8 cellular contexts compared by ENCODE assay signal in genomic region chr22:30325724-30326703, GRCh38. TPM values are rescaled to one million over a fixed set of nuclear protein-coding genes. Genes with fewer than 3 reads are reported as not detected.
DNase-seq lines count a peak whose midpoint lies in the region; ATAC-seq lines count a peak whose summit lies in the region.

No MANE protein-coding gene starts in this region.

- H3K27me3 Mint-ChIP-seq in effector memory CD8-positive, alpha-beta T cell = no peaks in the 10 kb centered on the region

- H3K27me3 ChIP-seq in SJCRH30 (no peaks in the 10 kb centered on the region), muscle layer of duodenum (ENCODE audit: low read depth, low read length) (no peaks in the 10 kb centered on the region)

- peaks cover 22% of the 10 kb centered on the region for H3K36me3 Mint-ChIP-seq in effector memory CD8-positive, alpha-beta T cell (ENCODE audit: insufficient read depth)

- peak overlapping the region; percentile 100 for H3K4me3 ChIP-seq in SJCRH30
- peak overlapping the region; percentile 71 to 74 for H3K4me3 ChIP-seq in muscle layer of duodenum (ENCODE audit: low read depth in 1 of 2, low read length in 2 of 2)

- peak overlapping the region; percentile 91 to 97 for H3K4me3 Mint-ChIP-seq in effector memory CD8-positive, alpha-beta T cell

- H3K9me3 ChIP-seq in SJCRH30 (replicated peaks) (no peaks in the 10 kb centered on the region), muscle layer of duodenum (ENCODE audit: control insufficient read depth in 1 of 2, low read length in 2 of 2) (no peaks in the 10 kb centered on the region)

- peaks cover 50 to 57% of the 10 kb centered on the region in 2 donors for H3K4me1 Mint-ChIP-seq in effector memory CD8-positive, alpha-beta T cell (ENCODE audit: low read depth in 2 of 2)

- H3K36me3 ChIP-seq in SJCRH30 = 0 out of 2 replicates have a peak, but pooled peaks cover 5% of the 10 kb centered on the region
- H3K36me3 ChIP-seq in muscle layer of duodenum (ENCODE audit: control insufficient read depth in 1 of 2, insufficient read depth in 2 of 2, low read length in 2 of 2) = peaks cover 4% of the 10 kb centered on the region in 2 donors

- H3K9me3 Mint-ChIP-seq in effector memory CD8-positive, alpha-beta T cell = no peaks in the 10 kb centered on the region

- peak; percentile 24 for ATAC-seq in HG02798 (IDR thresholded peaks at IDR 0.05; ENCODE audit: poor library complexity, unreplicated experiment)
- ATAC-seq in effector memory CD8-positive, alpha-beta T cell (replicated peaks) = peak; percentile 6

- H3K27ac Mint-ChIP-seq in effector memory CD8-positive, alpha-beta T cell = peak overlapping the region; percentile 81 to 91

- H3K27ac ChIP-seq in SJCRH30 (peak overlapping the region; percentile 65), muscle layer of duodenum (ENCODE audit: low read length) (peak overlapping the region; percentile 80)

- DNase-seq in activated CD4-positive, alpha-beta T cell treated with anti-CD3 and anti-CD28 coated beads for 4 hours = peak; percentile 19 to 37
- DNase-seq in activated CD4-positive, alpha-beta T cell treated with anti-CD3 and anti-CD28 coated beads for 48 hours = no peak
- peak; percentile 22 to 32 for DNase-seq in SJCRH30
- DNase-seq in effector memory CD8-positive, alpha-beta T cell = no peak
- DNase-seq in NCI-H1694 (lab: John Stamatoyannopoulos, UW) = no peak
- no peak for DNase-seq in NCI-H2171 treated with DMSO at 0.1 percent for 48 hours (lab: John Stamatoyannopoulos, UW)

- H3K4me1 ChIP-seq in SJCRH30 (peaks cover 17% of the 10 kb centered on the region), muscle layer of duodenum (ENCODE audit: control insufficient read depth in 1 of 2, insufficient read depth in 2 of 2, low read length in 2 of 2) (peaks cover 18 to 36% of the 10 kb centered on the region in 2 donors)

RNA-seq across cellular contexts. Expression of gene TBC1D10A, which starts 0.7 kb away (rescaled TPM):
- total RNA-seq in SJCRH30 (2014; rRNA removed; shearing (Covaris generic)) = 4.8 and 5.8 TPM in 2 replicates

RNA-seq across cellular contexts. Expression of gene SF3A1, which starts 30.7 kb away (rescaled TPM):
- total RNA-seq in SJCRH30 (2014; rRNA removed; shearing (Covaris generic)) = 45.2 and 64.7 TPM in 2 replicates

RNA-seq across cellular contexts. Expression of gene CCDC157, which starts 30.8 kb away (rescaled TPM):
- 1.2 TPM in 2 replicates for total RNA-seq in SJCRH30 (2014; rRNA removed; shearing (Covaris generic))

RNA-seq across cellular contexts. Expression of gene CASTOR1, which starts 36.7 kb away (rescaled TPM):
- 1.2 and 2.1 TPM in 2 replicates for total RNA-seq in SJCRH30 (2014; rRNA removed; shearing (Covaris generic))

RNA-seq across cellular contexts. Expression of gene OSM, which starts 59.4 kb away (rescaled TPM):
- not detected in 2 replicates for total RNA-seq in SJCRH30 (2014; rRNA removed; shearing (Covaris generic))

Comparison
In these comparisons a context has a peak if more than half of its experiments do, and no peak if none do; other contexts are left out.
1. DNase-seq: peak in activated CD4-positive, alpha-beta T cell treated with anti-CD3 and anti-CD28 coated beads for 4 hours (2 of 2) and SJCRH30 (2 of 2); none in activated CD4-positive, alpha-beta T cell treated with anti-CD3 and anti-CD28 coated beads for 48 hours (single experiment), effector memory CD8-positive, alpha-beta T cell (0 of 3), NCI-H1694 (single experiment) and NCI-H2171 treated with DMSO at 0.1 percent for 48 hours (single experiment).